Comparison of ENCODE assay signal across 8 cellular contexts in the genomic region with DNA sequence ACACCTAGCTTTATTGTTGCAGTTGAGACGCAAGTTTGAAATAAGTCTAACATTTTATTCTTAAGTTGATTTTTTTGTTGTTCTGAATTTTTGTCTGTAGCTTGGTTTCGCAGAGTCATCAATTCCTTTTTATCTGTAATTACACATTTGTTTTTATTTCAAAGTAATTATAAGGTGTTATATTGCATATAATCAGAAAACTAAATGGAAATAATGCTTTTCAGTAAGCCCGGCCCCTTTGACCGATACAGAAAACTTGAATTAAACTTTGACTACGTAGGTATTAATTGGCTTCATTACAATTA. TPM values are rescaled to one million over a fixed set of nuclear protein-coding genes. Genes with fewer than 3 reads are reported as not detected.
DNase-seq lines count a peak whose midpoint lies in the region; ATAC-seq and TF ChIP-seq lines count a peak whose summit lies in the region.

No MANE protein-coding gene starts in this region.

- H3K4me3 ChIP-seq in heart right ventricle = peak overlapping the region; percentile 79 to 96 (median 89)
- peak overlapping the region; percentile 82 for H3K4me3 ChIP-seq in mononuclear cell (ENCODE audit: low read length)
- H3K4me3 ChIP-seq in vagina = peak overlapping the region; percentile 64 to 94

- H3K9me3 ChIP-seq in heart right ventricle (no peaks in the 10 kb centered on the region), mononuclear cell (ENCODE audit: low read depth, low read length) (no peaks in the 10 kb centered on the region), vagina (no peaks in the 10 kb centered on the region)

- peaks cover 8% of the 10 kb centered on the region for H3K27me3 Mint-ChIP-seq in brain

- peak overlapping the region; percentile 97 to 99 (median 98) for H3K4me3 Mint-ChIP-seq in brain

- peaks cover 25% of the 10 kb centered on the region for H3K4me1 Mint-ChIP-seq in brain

- TF ChIP-seq CTCF in heart right ventricle (IDR thresholded peaks at IDR 0.05) (no peak), brain (conservative IDR thresholded peaks at IDR 0.05) (no peak), vagina (IDR thresholded peaks at IDR 0.05) (no peak)

- in situ Hi-C loops in G401 (cut with HindIII; ENCODE audit: low sequenced_read_pairs) = no loop called here

- peaks cover 15% of the 10 kb centered on the region for H3K36me3 Mint-ChIP-seq in brain

- H3K27me3 ChIP-seq in heart right ventricle (no peaks in the 10 kb centered on the region), mononuclear cell (ENCODE audit: insufficient read depth, low read length) (no peaks in the 10 kb centered on the region), vagina (no peaks in the 10 kb centered on the region)

- no peak for ATAC-seq in heart right ventricle
- ATAC-seq in Right ventricle myocardium superior (ENCODE audit: poor library complexity) = no peak

- no peak for DNase-seq in heart right ventricle
- DNase-seq in Right ventricle myocardium superior = no peak
- DNase-seq in vagina (ENCODE audit: extremely low spot score in 2 of 2) = no peak
- no peak for DNase-seq in NCI-H1436 (lab: John Stamatoyannopoulos, UW)
- DNase-seq in G401 (ENCODE audit: low spot score) = no peak
- no peak for DNase-seq in activated CD4-positive, alpha-beta T cell treated with anti-CD3 and anti-CD28 coated beads for 4 hours

- H3K36me3 ChIP-seq in heart right ventricle (no peaks in the 10 kb centered on the region), vagina (no peaks in the 10 kb centered on the region)

- H3K27ac Mint-ChIP-seq in brain = peak overlapping the region in 4 of 5 experiments; percentile 97 to 98 (median 98)

- peaks cover 0 to 69% (median 30%) of the 10 kb centered on the region in 9 donors for H3K4me1 ChIP-seq in heart right ventricle
- peaks cover 14% of the 10 kb centered on the region for H3K4me1 ChIP-seq in mononuclear cell (ENCODE audit: insufficient read depth, low read length)
- H3K4me1 ChIP-seq in vagina = peaks cover 60% of the 10 kb centered on the region

- H3K27ac ChIP-seq in heart right ventricle (peak overlapping the region in 8 of 10 donors; percentile 97 to 100 (median 97)), vagina (peak overlapping the region; percentile 100)

- 5 to 8% methylated on average over 5 of the region's 5 CpGs for WGBS in heart right ventricle, 2 donors

- TF ChIP-seq POLR2A in vagina (IDR thresholded peaks at IDR 0.05) = no peak

- peaks cover 0 to 10% (median 4%) of the 10 kb centered on the region in 5 experiments for H3K9me3 Mint-ChIP-seq in brain

- intact Hi-C loops in heart right ventricle (cut with DNase I) = loop anchor here in 5 of 10 donors (2.0 to 10.0 kb wide), 5 partner anchors 80 to 220 kb away; no protein-coding TSS in a partner anchor
- intact Hi-C loops in Right ventricle myocardium superior (cut with DNase I) = loop anchor here (10.0 kb wide), 1 partner anchor 200 kb away; no protein-coding TSS in a partner anchor
- intact Hi-C loops in vagina (cut with DNase I) = no loop called here

RNA-seq across cellular contexts. Expression of a gene that starts 2.1 kb away (rescaled TPM):
- total RNA-seq in heart right ventricle (10 to 100 TPM; 10.2 to 21.2 (median 12.9) TPM), Right ventricle myocardium superior (12.8 TPM), mononuclear cell (115 TPM), vagina (44.2 TPM)
- polyA plus RNA-seq in heart right ventricle (1 to 10 TPM; 3.8 to 6.7 TPM), brain (ENCODE audit: insufficient read depth, low read depth, low replicate concordance) (9.1 TPM)
- total RNA-seq in G401 (2014; rRNA removed; shearing (Covaris generic)) = 9.9 and 17.3 TPM in 2 replicates

RNA-seq across cellular contexts. Expression of a gene that starts 31.3 kb away (rescaled TPM):
- total RNA-seq in heart right ventricle (not detected), Right ventricle myocardium superior (not detected), mononuclear cell (not detected), vagina (not detected)
- polyA plus RNA-seq in heart right ventricle (not detected), brain (ENCODE audit: insufficient read depth, low read depth, low replicate concordance) (not detected)
- total RNA-seq in G401 (2014; rRNA removed; shearing (Covaris generic)) = not detected in 2 replicates
